ENCODE assay signal across 8 cellular contexts in genomic region chr19:10269333-10270179, GRCh38. TPM values are rescaled to one million over a fixed set of nuclear protein-coding genes. Genes with fewer than 3 reads are reported as not detected.
DNase-seq lines count a peak whose midpoint lies in the region; ATAC-seq and TF ChIP-seq lines count a peak whose summit lies in the region.

No MANE protein-coding gene starts in this region.

- H3K4me1 Mint-ChIP-seq in activated CD4-positive, alpha-beta T cell treated with anti-CD3 and anti-CD28 coated beads, Interleukin-2, amount 10 ng/mL, durations not matched to agents 24 days and 14 days = peaks cover 28% of the 10 kb centered on the region

- DNase-seq in COR-L47 (lab: John Stamatoyannopoulos, UW) = peak; percentile 45
- peak; percentile 62 for DNase-seq in HCEC 1CT
- peak; percentile 12 for DNase-seq in NCI-H446 treated with DMSO at 0.1 percent for 48 hours (lab: John Stamatoyannopoulos, UW)
- peak; percentile 97 for DNase-seq in activated CD4-positive, alpha-beta T cell treated with anti-CD3 and anti-CD28 coated beads, Interleukin-2, amount 10 ng/mL, durations not matched to agents 24 days and 14 days
- DNase-seq in colonic mucosa = peak; percentile 92
- DNase-seq in left lobe of liver (ENCODE audit: low spot score) = peak; percentile 86
- DNase-seq in stimulated activated CD4-positive, alpha-beta T cell treated with anti-CD3 and anti-CD28 coated beads, Interleukin-1b, Interleukin-23, amount 100 ng/mL, for 24 hours (ENCODE audit: low read depth in 4 of 4, low spot score in 1 of 4) = peak; percentile 70 to 86 (median 82)

- peak overlapping the region; percentile 81 for H3K27ac ChIP-seq in colonic mucosa

- H3K9ac ChIP-seq in colonic mucosa (ENCODE audit: low read depth in 2 of 2, low read length in 2 of 2) = peak overlapping the region; percentile 63 to 78

- H3K27ac Mint-ChIP-seq in activated CD4-positive, alpha-beta T cell treated with anti-CD3 and anti-CD28 coated beads, Interleukin-2, amount 10 ng/mL, durations not matched to agents 24 days and 14 days = peak overlapping the region; percentile 96

- peaks cover 24% of the 10 kb centered on the region for H3K36me3 Mint-ChIP-seq in activated CD4-positive, alpha-beta T cell treated with anti-CD3 and anti-CD28 coated beads, Interleukin-2, amount 10 ng/mL, durations not matched to agents 24 days and 14 days (ENCODE audit: low read depth)

- peak overlapping the region; percentile 96 for H3K4me3 Mint-ChIP-seq in activated CD4-positive, alpha-beta T cell treated with anti-CD3 and anti-CD28 coated beads, Interleukin-2, amount 10 ng/mL, durations not matched to agents 24 days and 14 days

- intact Hi-C loops in activated CD4-positive, alpha-beta T cell treated with anti-CD3 and anti-CD28 coated beads, Interleukin-2, amount 10 ng/mL, durations not matched to agents 24 days and 14 days (cut with micrococcal nuclease) = loop anchor here (1.0 to 5.0 kb wide), 7 partner anchors 17 to 298 kb away; partner anchors contain the start of genes CDKN2D, FDX2, ICAM4 and KRI1
- intact Hi-C loops in colonic mucosa (cut with DNase I) = loop anchor here (1.0 to 5.0 kb wide), 2 partner anchors 63 to 121 kb away; partner anchors contain the start of gene RAVER1

- peak overlapping the region; percentile 37 for H3K4me3 ChIP-seq in colonic mucosa

- H3K36me3 ChIP-seq in colonic mucosa = no peaks in the 10 kb centered on the region

- peak; percentile 82 for ATAC-seq in left lobe of liver
- ATAC-seq in HG03139 (IDR thresholded peaks at IDR 0.05; ENCODE audit: unreplicated experiment) = no peak

- peak; percentile 88 for TF ChIP-seq CTCF in colonic mucosa (IDR thresholded peaks at IDR 0.05)

- H3K9me3 Mint-ChIP-seq in activated CD4-positive, alpha-beta T cell treated with anti-CD3 and anti-CD28 coated beads, Interleukin-2, amount 10 ng/mL, durations not matched to agents 24 days and 14 days = no peaks in the 10 kb centered on the region

- H3K4me1 ChIP-seq in colonic mucosa = peaks cover 3% of the 10 kb centered on the region

- no peaks in the 10 kb centered on the region for H3K9me3 ChIP-seq in colonic mucosa

- H3K27me3 Mint-ChIP-seq in activated CD4-positive, alpha-beta T cell treated with anti-CD3 and anti-CD28 coated beads, Interleukin-2, amount 10 ng/mL, durations not matched to agents 24 days and 14 days = no peaks in the 10 kb centered on the region

- H3K27me3 ChIP-seq in colonic mucosa = no peaks in the 10 kb centered on the region

RNA-seq across cellular contexts. Expression of gene ICAM1, which starts 1.4 kb away (rescaled TPM):
- total RNA-seq in activated CD4-positive, alpha-beta T cell treated with anti-CD3 and anti-CD28 coated beads, Interleukin-2, amount 10 ng/mL, durations not matched to agents 24 days and 14 days = 81.5 and 82.1 TPM in 2 replicates
- total RNA-seq in colonic mucosa (10 to 100 TPM in 1 of 2 donors, 1 to 10 TPM in 1; 3.5 to 13.1 TPM), left lobe of liver (5.9 TPM)

RNA-seq across cellular contexts. Expression of gene ICAM4, which starts 17.2 kb away (rescaled TPM):
- 0.71 and 0.79 TPM in 2 replicates for total RNA-seq in activated CD4-positive, alpha-beta T cell treated with anti-CD3 and anti-CD28 coated beads, Interleukin-2, amount 10 ng/mL, durations not matched to agents 24 days and 14 days
- total RNA-seq in colonic mucosa (under 1 TPM; 0.19 to 0.37 TPM), left lobe of liver (0.15 TPM)

RNA-seq across cellular contexts. Expression of gene MRPL4, which starts 17.5 kb away (rescaled TPM):
- 163 and 174 TPM in 2 replicates for total RNA-seq in activated CD4-positive, alpha-beta T cell treated with anti-CD3 and anti-CD28 coated beads, Interleukin-2, amount 10 ng/mL, durations not matched to agents 24 days and 14 days
- 100 to 1,000 TPM in 1 of 2 donors, 10 to 100 TPM in 1; 48.9 to 116 TPM for total RNA-seq in colonic mucosa
- 43.3 TPM for total RNA-seq in left lobe of liver

RNA-seq across cellular contexts. Expression of gene ICAM5, which starts 20.2 kb away (rescaled TPM):
- total RNA-seq in activated CD4-positive, alpha-beta T cell treated with anti-CD3 and anti-CD28 coated beads, Interleukin-2, amount 10 ng/mL, durations not matched to agents 24 days and 14 days = 3.0 and 3.8 TPM in 2 replicates
- total RNA-seq in colonic mucosa (1 to 10 TPM in 1 of 2 donors, under 1 TPM in 1; 0.74 to 1.3 TPM), left lobe of liver (0.30 TPM)

RNA-seq across cellular contexts. Expression of gene S1PR2, which starts 38.4 kb away (rescaled TPM):
- total RNA-seq in activated CD4-positive, alpha-beta T cell treated with anti-CD3 and anti-CD28 coated beads, Interleukin-2, amount 10 ng/mL, durations not matched to agents 24 days and 14 days = 14.3 and 14.7 TPM in 2 replicates
- total RNA-seq in colonic mucosa (1 to 10 TPM; 2.4 to 5.2 TPM), left lobe of liver (1.9 TPM)

Comparison
In these comparisons a context has a peak if more than half of its experiments do, and no peak if none do; other contexts are left out.
1. DNase-seq: peak in every context shown above with its lines; median percentile 97 in activated CD4-positive, alpha-beta T cell treated with anti-CD3 and anti-CD28 coated beads, Interleukin-2, amount 10 ng/mL, durations not matched to agents 24 days and 14 days; 92 in colonic mucosa; 86 in left lobe of liver; 82 in stimulated activated CD4-positive, alpha-beta T cell treated with anti-CD3 and anti-CD28 coated beads, Interleukin-1b, Interleukin-23, amount 100 ng/mL, for 24 hours; 62 in HCEC 1CT; 45 in COR-L47; 12 in NCI-H446 treated with DMSO at 0.1 percent for 48 hours.